In the genomic region with DNA sequence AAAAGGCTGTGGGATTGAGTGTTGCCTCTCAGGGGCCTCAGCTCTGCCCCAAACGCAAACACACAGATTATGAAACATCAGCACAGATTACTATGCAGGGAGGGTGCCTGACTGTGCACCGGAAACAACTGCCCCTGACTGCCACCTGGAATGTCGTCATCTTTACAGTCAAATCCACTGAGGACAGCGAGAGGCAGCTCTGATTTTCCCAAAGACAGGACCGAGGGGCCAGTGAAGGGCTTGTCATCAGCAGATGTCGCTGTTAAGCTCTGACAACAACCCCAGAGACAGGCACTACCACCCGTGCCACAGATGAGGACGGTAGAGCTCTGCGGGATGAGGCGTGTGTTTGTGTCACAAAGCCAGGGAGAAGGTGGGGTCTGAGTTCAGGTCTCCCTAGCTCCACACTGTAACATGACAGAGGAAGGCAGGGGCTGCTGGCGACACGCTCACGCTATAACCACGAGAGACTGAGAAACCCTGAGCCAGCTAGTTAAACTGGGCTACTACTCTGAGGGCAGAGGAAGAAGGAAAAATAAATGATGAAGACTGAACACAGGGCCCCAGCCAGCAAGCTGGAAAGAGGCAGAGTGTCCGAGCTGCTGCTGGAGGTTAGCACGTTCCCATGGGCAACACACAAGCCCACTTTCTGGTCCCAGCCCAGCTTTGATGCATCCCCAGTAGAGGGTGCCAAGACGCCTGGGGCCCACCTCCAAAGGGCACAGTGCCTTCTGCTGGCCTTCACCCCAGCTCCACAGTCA, we compare ENCODE assay signal across 1 cellular context.
A peak's percentile ranks its signal among the peaks of the same experiment; 100 is the strongest.
TF ChIP-seq lines count a peak whose summit lies in the region.

No MANE protein-coding gene starts in this region.

TF ChIP-seq in HepG2, 621 proteins besides CTCF, POLR2A, EP300 and RAD21 (continued from another document and continues in another):
- TF ChIP-seq, protein P1, sequence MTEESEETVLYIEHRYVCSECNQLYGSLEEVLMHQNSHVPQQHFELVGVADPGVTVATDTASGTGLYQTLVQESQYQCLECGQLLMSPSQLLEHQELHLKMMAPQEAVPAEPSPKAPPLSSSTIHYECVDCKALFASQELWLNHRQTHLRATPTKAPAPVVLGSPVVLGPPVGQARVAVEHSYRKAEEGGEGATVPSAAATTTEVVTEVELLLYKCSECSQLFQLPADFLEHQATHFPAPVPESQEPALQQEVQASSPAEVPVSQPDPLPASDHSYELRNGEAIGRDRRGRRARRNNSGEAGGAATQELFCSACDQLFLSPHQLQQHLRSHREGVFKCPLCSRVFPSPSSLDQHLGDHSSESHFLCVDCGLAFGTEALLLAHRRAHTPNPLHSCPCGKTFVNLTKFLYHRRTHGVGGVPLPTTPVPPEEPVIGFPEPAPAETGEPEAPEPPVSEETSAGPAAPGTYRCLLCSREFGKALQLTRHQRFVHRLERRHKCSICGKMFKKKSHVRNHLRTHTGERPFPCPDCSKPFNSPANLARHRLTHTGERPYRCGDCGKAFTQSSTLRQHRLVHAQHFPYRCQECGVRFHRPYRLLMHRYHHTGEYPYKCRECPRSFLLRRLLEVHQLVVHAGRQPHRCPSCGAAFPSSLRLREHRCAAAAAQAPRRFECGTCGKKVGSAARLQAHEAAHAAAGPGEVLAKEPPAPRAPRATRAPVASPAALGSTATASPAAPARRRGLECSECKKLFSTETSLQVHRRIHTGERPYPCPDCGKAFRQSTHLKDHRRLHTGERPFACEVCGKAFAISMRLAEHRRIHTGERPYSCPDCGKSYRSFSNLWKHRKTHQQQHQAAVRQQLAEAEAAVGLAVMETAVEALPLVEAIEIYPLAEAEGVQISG (CRISPR knock-in tag; IDR thresholded peaks at IDR 0.05): peak; percentile 34; the same call in 1 of the 2 replicates
- TF ChIP-seq, protein P2, sequence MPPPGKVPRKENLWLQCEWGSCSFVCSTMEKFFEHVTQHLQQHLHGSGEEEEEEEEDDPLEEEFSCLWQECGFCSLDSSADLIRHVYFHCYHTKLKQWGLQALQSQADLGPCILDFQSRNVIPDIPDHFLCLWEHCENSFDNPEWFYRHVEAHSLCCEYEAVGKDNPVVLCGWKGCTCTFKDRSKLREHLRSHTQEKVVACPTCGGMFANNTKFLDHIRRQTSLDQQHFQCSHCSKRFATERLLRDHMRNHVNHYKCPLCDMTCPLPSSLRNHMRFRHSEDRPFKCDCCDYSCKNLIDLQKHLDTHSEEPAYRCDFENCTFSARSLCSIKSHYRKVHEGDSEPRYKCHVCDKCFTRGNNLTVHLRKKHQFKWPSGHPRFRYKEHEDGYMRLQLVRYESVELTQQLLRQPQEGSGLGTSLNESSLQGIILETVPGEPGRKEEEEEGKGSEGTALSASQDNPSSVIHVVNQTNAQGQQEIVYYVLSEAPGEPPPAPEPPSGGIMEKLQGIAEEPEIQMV (CRISPR knock-in tag; IDR thresholded peaks at IDR 0.05; ENCODE audit: low read depth): no peak
- TF ChIP-seq ZNF333 (CRISPR knock-in tag; IDR thresholded peaks at IDR 0.05; ENCODE audit: borderline replicate concordance) (no peak), ZNF776 (CRISPR knock-in tag; IDR thresholded peaks at IDR 0.05) (no peak), GABPA (IDR thresholded peaks at IDR 0.05; ENCODE audit: low read depth, low read length) (no peak), GABPA (CRISPR knock-in tag; IDR thresholded peaks at IDR 0.05; ENCODE audit: low read depth) (peak; percentile 78), ZNF629 (CRISPR knock-in tag; conservative IDR thresholded peaks at IDR 0.05) (0 out of 2 replicates have a peak, but pooled peaks have one; percentile 9), MXD4 (CRISPR knock-in tag; IDR thresholded peaks at IDR 0.05) (peak; percentile 33; the same call in 1 of the 2 replicates), GFI1 (CRISPR knock-in tag; IDR thresholded peaks at IDR 0.05; ENCODE audit: borderline replicate concordance) (peak; percentile 88; the same call in 1 of the 2 replicates), TARDBP (CRISPR knock-in tag; IDR thresholded peaks at IDR 0.05) (0 out of 2 replicates have a peak, but pooled peaks have one; percentile 28), GATAD1 (CRISPR knock-in tag; IDR thresholded peaks at IDR 0.05) (0 out of 2 replicates have a peak, but pooled peaks have one; percentile 30), ZNF382 (CRISPR knock-in tag; IDR thresholded peaks at IDR 0.05; ENCODE audit: borderline replicate concordance) (no peak), ZBTB38 (CRISPR knock-in tag; IDR thresholded peaks at IDR 0.05) (0 out of 2 replicates have a peak, but pooled peaks have one; percentile 44), SMARCC2 (IDR thresholded peaks at IDR 0.05) (no peak), ZNF501 (CRISPR knock-in tag; IDR thresholded peaks at IDR 0.05) (0 out of 2 replicates have a peak, but pooled peaks have one; percentile 29), MEIS2 (CRISPR knock-in tag; IDR thresholded peaks at IDR 0.05) (peak; percentile 56; the same call in 1 of the 2 replicates), FOXP1 (IDR thresholded peaks at IDR 0.05) (no peak), FOXP1 (CRISPR knock-in tag; IDR thresholded peaks at IDR 0.05) (peak; percentile 49), ZNF44 (CRISPR knock-in tag; IDR thresholded peaks at IDR 0.05) (no peak), ZSCAN20 (CRISPR knock-in tag; IDR thresholded peaks at IDR 0.05; ENCODE audit: borderline replicate concordance) (no peak), PRMT3 (CRISPR knock-in tag; IDR thresholded peaks at IDR 0.05; ENCODE audit: borderline replicate concordance, low read depth) (no peak), NCOR1 (IDR thresholded peaks at IDR 0.05; ENCODE audit: borderline replicate concordance, low read length) (no peak), ZZZ3 (CRISPR knock-in tag; IDR thresholded peaks at IDR 0.05; ENCODE audit: borderline replicate concordance) (no peak), LCORL (IDR thresholded peaks at IDR 0.05) (no peak), LCORL (CRISPR knock-in tag; IDR thresholded peaks at IDR 0.05) (no peak), STAG1 (CRISPR knock-in tag; IDR thresholded peaks at IDR 0.05) (peak; percentile 80), RXRB (CRISPR knock-in tag; IDR thresholded peaks at IDR 0.05; ENCODE audit: borderline replicate concordance) (peak; percentile 58), HDAC6 (IDR thresholded peaks at IDR 0.05; ENCODE audit: low read depth, low read length) (no peak), TSC22D2 (CRISPR knock-in tag; IDR thresholded peaks at IDR 0.05; ENCODE audit: borderline replicate concordance) (no peak), GABPB1 (CRISPR knock-in tag; IDR thresholded peaks at IDR 0.05) (peak; percentile 71), FOXA1 (IDR thresholded peaks at IDR 0.05) (no peak), FOXA1 (CRISPR knock-in tag; IDR thresholded peaks at IDR 0.05) (peak; percentile 32; the same call in 1 of the 2 replicates), CEBPG (CRISPR knock-in tag; IDR thresholded peaks at IDR 0.05) (peak; percentile 59), MIER3 (CRISPR knock-in tag; IDR thresholded peaks at IDR 0.05; ENCODE audit: borderline replicate concordance) (peak; percentile 71; the same call in 1 of the 2 replicates), ZNF562 (CRISPR knock-in tag; IDR thresholded peaks at IDR 0.05; ENCODE audit: borderline replicate concordance) (no peak), ZNF577 (CRISPR knock-in tag; IDR thresholded peaks at IDR 0.05; ENCODE audit: borderline replicate concordance, low read depth) (no peak), SAP130 (CRISPR knock-in tag; IDR thresholded peaks at IDR 0.05; ENCODE audit: low read depth) (peak; percentile 66), TRIM24 (CRISPR knock-in tag; IDR thresholded peaks at IDR 0.05) (no peak), HNRNPH1 (optimal IDR thresholded peaks at IDR 0.05; ENCODE audit: low read depth, low read length) (no peak), ZNF598 (CRISPR knock-in tag; IDR thresholded peaks at IDR 0.05; ENCODE audit: borderline replicate concordance) (0 out of 2 replicates have a peak, but pooled peaks have one; percentile 1), CEBPB (IDR thresholded peaks at IDR 0.05; ENCODE audit: borderline replicate concordance, low read depth, low read length) (peak; percentile 79; the same call in 1 of the 2 replicates), GLI4 (CRISPR knock-in tag; IDR thresholded peaks at IDR 0.05; ENCODE audit: borderline replicate concordance) (no peak), ZNF121 (CRISPR knock-in tag; IDR thresholded peaks at IDR 0.05) (no peak), DNMT1 (CRISPR knock-in tag; IDR thresholded peaks at IDR 0.05) (no peak)
- TF ChIP-seq, protein P3, sequence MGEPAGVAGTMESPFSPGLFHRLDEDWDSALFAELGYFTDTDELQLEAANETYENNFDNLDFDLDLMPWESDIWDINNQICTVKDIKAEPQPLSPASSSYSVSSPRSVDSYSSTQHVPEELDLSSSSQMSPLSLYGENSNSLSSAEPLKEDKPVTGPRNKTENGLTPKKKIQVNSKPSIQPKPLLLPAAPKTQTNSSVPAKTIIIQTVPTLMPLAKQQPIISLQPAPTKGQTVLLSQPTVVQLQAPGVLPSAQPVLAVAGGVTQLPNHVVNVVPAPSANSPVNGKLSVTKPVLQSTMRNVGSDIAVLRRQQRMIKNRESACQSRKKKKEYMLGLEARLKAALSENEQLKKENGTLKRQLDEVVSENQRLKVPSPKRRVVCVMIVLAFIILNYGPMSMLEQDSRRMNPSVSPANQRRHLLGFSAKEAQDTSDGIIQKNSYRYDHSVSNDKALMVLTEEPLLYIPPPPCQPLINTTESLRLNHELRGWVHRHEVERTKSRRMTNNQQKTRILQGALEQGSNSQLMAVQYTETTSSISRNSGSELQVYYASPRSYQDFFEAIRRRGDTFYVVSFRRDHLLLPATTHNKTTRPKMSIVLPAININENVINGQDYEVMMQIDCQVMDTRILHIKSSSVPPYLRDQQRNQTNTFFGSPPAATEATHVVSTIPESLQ (CRISPR knock-in tag; conservative IDR thresholded peaks at IDR 0.05): no peak
- TF ChIP-seq, protein P4, sequence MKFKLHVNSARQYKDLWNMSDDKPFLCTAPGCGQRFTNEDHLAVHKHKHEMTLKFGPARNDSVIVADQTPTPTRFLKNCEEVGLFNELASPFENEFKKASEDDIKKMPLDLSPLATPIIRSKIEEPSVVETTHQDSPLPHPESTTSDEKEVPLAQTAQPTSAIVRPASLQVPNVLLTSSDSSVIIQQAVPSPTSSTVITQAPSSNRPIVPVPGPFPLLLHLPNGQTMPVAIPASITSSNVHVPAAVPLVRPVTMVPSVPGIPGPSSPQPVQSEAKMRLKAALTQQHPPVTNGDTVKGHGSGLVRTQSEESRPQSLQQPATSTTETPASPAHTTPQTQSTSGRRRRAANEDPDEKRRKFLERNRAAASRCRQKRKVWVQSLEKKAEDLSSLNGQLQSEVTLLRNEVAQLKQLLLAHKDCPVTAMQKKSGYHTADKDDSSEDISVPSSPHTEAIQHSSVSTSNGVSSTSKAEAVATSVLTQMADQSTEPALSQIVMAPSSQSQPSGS (CRISPR knock-in tag; IDR thresholded peaks at IDR 0.05): peak; percentile 78; the same call in 1 of the 2 replicates
- TF ChIP-seq, protein P5, sequence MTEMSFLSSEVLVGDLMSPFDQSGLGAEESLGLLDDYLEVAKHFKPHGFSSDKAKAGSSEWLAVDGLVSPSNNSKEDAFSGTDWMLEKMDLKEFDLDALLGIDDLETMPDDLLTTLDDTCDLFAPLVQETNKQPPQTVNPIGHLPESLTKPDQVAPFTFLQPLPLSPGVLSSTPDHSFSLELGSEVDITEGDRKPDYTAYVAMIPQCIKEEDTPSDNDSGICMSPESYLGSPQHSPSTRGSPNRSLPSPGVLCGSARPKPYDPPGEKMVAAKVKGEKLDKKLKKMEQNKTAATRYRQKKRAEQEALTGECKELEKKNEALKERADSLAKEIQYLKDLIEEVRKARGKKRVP (CRISPR knock-in tag; IDR thresholded peaks at IDR 0.05): peak in 1 of 2 experiments; percentile 90; a peak in 2 of 4 replicates
- TF ChIP-seq, protein P6, sequence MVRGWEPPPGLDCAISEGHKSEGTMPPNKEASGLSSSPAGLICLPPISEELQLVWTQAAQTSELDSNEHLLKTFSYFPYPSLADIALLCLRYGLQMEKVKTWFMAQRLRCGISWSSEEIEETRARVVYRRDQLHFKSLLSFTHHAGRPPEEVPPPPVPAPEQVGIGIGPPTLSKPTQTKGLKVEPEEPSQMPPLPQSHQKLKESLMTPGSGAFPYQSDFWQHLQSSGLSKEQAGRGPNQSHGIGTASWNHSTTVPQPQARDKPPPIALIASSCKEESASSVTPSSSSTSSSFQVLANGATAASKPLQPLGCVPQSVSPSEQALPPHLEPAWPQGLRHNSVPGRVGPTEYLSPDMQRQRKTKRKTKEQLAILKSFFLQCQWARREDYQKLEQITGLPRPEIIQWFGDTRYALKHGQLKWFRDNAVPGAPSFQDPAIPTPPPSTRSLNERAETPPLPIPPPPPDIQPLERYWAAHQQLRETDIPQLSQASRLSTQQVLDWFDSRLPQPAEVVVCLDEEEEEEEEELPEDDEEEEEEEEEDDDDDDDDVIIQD (CRISPR knock-in tag; IDR thresholded peaks at IDR 0.05; ENCODE audit: low read depth): peak; percentile 62; the same call in 1 of the 2 replicates
- TF ChIP-seq, protein P7, sequence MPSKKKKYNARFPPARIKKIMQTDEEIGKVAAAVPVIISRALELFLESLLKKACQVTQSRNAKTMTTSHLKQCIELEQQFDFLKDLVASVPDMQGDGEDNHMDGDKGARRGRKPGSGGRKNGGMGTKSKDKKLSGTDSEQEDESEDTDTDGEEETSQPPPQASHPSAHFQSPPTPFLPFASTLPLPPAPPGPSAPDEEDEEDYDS (CRISPR knock-in tag; IDR thresholded peaks at IDR 0.05): no peak
- TF ChIP-seq, protein P8, sequence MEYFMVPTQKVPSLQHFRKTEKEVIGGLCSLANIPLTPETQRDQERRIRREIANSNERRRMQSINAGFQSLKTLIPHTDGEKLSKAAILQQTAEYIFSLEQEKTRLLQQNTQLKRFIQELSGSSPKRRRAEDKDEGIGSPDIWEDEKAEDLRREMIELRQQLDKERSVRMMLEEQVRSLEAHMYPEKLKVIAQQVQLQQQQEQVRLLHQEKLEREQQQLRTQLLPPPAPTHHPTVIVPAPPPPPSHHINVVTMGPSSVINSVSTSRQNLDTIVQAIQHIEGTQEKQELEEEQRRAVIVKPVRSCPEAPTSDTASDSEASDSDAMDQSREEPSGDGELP (IDR thresholded peaks at IDR 0.05; ENCODE audit: borderline replicate concordance, low read depth): peak; percentile 60; the same call in 1 of the 2 replicates
- TF ChIP-seq, protein P9, sequence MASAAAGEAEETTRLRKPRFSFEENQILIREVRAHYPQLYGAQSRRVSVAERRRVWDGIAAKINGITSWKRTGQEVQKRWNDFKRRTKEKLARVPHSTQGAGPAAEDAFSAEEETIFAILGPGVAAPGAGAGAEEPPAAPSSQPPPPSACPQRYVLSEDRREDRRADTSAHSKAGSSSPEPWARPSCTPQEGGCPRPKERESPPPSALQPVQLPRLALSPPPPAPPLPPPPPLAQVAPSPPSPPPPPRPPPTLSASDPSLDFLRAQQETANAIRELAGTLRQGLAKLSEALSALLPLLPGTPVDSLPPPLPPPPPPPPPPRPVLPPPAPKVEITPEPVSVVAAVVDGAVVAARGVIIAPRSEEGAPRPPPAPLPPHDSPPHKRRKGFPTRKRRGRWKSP (CRISPR knock-in tag; IDR thresholded peaks at IDR 0.05): 0 out of 2 replicates have a peak, but pooled peaks have one; percentile 49
- TF ChIP-seq, protein P10, sequence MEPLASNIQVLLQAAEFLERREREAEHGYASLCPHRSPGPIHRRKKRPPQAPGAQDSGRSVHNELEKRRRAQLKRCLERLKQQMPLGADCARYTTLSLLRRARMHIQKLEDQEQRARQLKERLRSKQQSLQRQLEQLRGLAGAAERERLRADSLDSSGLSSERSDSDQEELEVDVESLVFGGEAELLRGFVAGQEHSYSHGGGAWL (CRISPR knock-in tag; IDR thresholded peaks at IDR 0.05): no peak
